Comparison of ENCODE assay signal across 24 cellular contexts in genomic region chr13:89968468-89968867, GRCh38.
"Had no signal": no experiment of that assay in that cellular context is flagged by ENCODE, and none has a peak within 500 bp of the region (broad histone marks: within the 10 kb centered on the region; RNA-seq: fewer than 3 reads in every experiment).

No MANE protein-coding gene starts in this region.

- ATAC-seq: activated CD8-positive, alpha-beta memory T cell treated with anti-CD3 and anti-CD28 coated beads, Interleukin-2, amount 10 ng/mL, durations not matched to agents 7 days and 5 days; activated naive CD8-positive, alpha-beta T cell treated with anti-CD3 and anti-CD28 coated beads, Interleukin-2, amount 50 U/mL, for 24 hours; foreskin keratinocyte; left colon; lower lobe of right lung; natural killer cell treated with Interleukin-12 subunit alpha and Interleukin-12 subunit beta and Interleukin-15 and Interleukin-18, amount 100 ng/mL, for 72 hours; pancreas; sciatic nerve; stimulated activated effector memory CD8-positive, alpha-beta T cell treated with anti-CD3 and anti-CD28 coated beads, Interleukin-12 subunit alpha, Interleukin-12 subunit beta, amount 100 ng/mL, for 72 hours had no signal

- DNase-seq: activated CD4-positive, alpha-beta memory T cell treated with anti-CD3 and anti-CD28 coated beads, Interleukin-2, amount 10 ng/mL, durations not matched to agents 7 days and 5 days; activated CD4-positive, alpha-beta T cell treated with anti-CD3 and anti-CD28 coated beads for 48 hours; activated CD4-positive, CD25-positive, alpha-beta regulatory T cell; activated CD8-positive, alpha-beta memory T cell treated with anti-CD3 and anti-CD28 coated beads, Interleukin-2, amount 10 ng/mL, durations not matched to agents 7 days and 5 days; activated naive CD4-positive, alpha-beta T cell treated with anti-CD3 and anti-CD28 coated beads for 36 hours; activated naive CD8-positive, alpha-beta T cell treated with anti-CD3 and anti-CD28 coated beads, Interleukin-2, amount 50 U/mL, for 24 hours; activated T-cell treated with anti-CD3 and anti-CD28 coated beads, Interleukin-2, amount 50 U/mL, for 24 hours; aorta; brain microvascular endothelial cell; central memory CD4-positive, alpha-beta T cell; colonic mucosa; endodermal cell; foreskin keratinocyte; hippocampal formation; islet precursor cell; left colon; lower lobe of right lung; pancreas; stimulated activated CD4-positive, alpha-beta T cell treated with anti-CD3 and anti-CD28 coated beads, Interleukin-4, amount 100 ng/mL, for 24 hours; stomach; trophoblast cell had no signal
